ENCODE assay signal across 9 cellular contexts in genomic region chr19:869245-870177, GRCh38. TPM values are rescaled to one million over a fixed set of nuclear protein-coding genes. Genes with fewer than 3 reads are reported as not detected.
DNase-seq lines count a peak whose midpoint lies in the region; ATAC-seq and TF ChIP-seq lines count a peak whose summit lies in the region.
"Had no signal": no experiment of that assay in that cellular context is flagged by ENCODE, and none has a peak within 500 bp of the region (broad histone marks: within the 10 kb centered on the region; RNA-seq: fewer than 3 reads in every experiment).

No MANE protein-coding gene starts in this region.

- no peak for TF ChIP-seq CTCF in gastrocnemius medialis (IDR thresholded peaks at IDR 0.05 in 4 of 5, conservative IDR thresholded peaks at IDR 0.05 in 1 of 5)

- TF ChIP-seq POLR2A in gastrocnemius medialis (IDR thresholded peaks at IDR 0.05) (no peak), erythroblast (IDR thresholded peaks at IDR 0.05; ENCODE audit: low read length) (no peak)

- no peaks in the 10 kb centered on the region for H3K9me3 ChIP-seq in gastrocnemius medialis

- DNase-seq in G401 (ENCODE audit: low spot score) (peak; percentile 25), glomerular endothelial cell (ENCODE audit: extremely low read depth, low read depth, low spot score) (peak; percentile 42), gastrocnemius medialis (peak in 1 of 2 donors; percentile 64), occipital lobe (lab: John Stamatoyannopoulos, UW) (no peak), erythroblast (lab: John Stamatoyannopoulos, UW) (no peak)
- DNase-seq: NCI-H2107 had no signal

- intact Hi-C loops in gastrocnemius medialis (cut with DNase I; ENCODE audit: low total_unique reads) = no loop called here

- peak; percentile 74 for ATAC-seq in SK-N-SH treated with all-trans-retinoic acid at 6 μM for 48 hours
- peak; percentile 53 to 66 for ATAC-seq in gastrocnemius medialis
- no peak for ATAC-seq in GM19035 (IDR thresholded peaks at IDR 0.05; ENCODE audit: unreplicated experiment)
- ATAC-seq in HG03432 (IDR thresholded peaks at IDR 0.05; ENCODE audit: unreplicated experiment) = no peak

- no peaks in the 10 kb centered on the region for H3K4me1 ChIP-seq in gastrocnemius medialis

- H3K27ac ChIP-seq in gastrocnemius medialis = peak overlapping the region; percentile 36 to 52 (median 43)

- in situ Hi-C loops in G401 (cut with HindIII; ENCODE audit: low sequenced_read_pairs) = no loop called here
- in situ Hi-C loops in gastrocnemius medialis (cut with MboI; ENCODE audit: low sequenced_read_pairs in 4 of 4) = loop anchor here in 1 of 4 donors (25.0 kb wide), 1 partner anchor 118 kb away; the partner anchor contains the start of gene WDR18

- H3K27me3 ChIP-seq in gastrocnemius medialis = no peaks in the 10 kb centered on the region

- H3K36me3 ChIP-seq in gastrocnemius medialis = peaks cover 0 to 48% of the 10 kb centered on the region in 2 donors

- H3K4me3 ChIP-seq in gastrocnemius medialis = no peak overlapping the region

TF ChIP-seq in SK-N-SH treated with all-trans-retinoic acid at 6 μM for 48 hours, 23 proteins besides CTCF, POLR2A, EP300 and RAD21:
- TF ChIP-seq PATZ1 (CRISPR knock-in tag; IDR thresholded peaks at IDR 0.05; ENCODE audit: borderline replicate concordance) = 0 out of 2 replicates have a peak, but pooled peaks have one; percentile 37
- no peak for TF ChIP-seq ZFP3 (CRISPR knock-in tag; IDR thresholded peaks at IDR 0.05)
- no peak for TF ChIP-seq CSDC2 (CRISPR knock-in tag; IDR thresholded peaks at IDR 0.05)
- TF ChIP-seq ZFP30 (CRISPR knock-in tag; IDR thresholded peaks at IDR 0.05) = no peak
- no peak for TF ChIP-seq ZNF8 (CRISPR knock-in tag; IDR thresholded peaks at IDR 0.05)
- no peak for TF ChIP-seq TCF4 (CRISPR knock-in tag; IDR thresholded peaks at IDR 0.05; ENCODE audit: borderline replicate concordance)

RNA-seq across cellular contexts. Expression of gene CFD, which starts 10.0 kb away (rescaled TPM):
- 3.6 and 6.1 TPM in 2 replicates for total RNA-seq in G401 (2014; rRNA removed; shearing (Covaris generic))
- total RNA-seq in glomerular endothelial cell = 0.24 and 1.2 TPM in 2 replicates
- 100 to 1,000 TPM; 153 to 309 (median 210) TPM for total RNA-seq in gastrocnemius medialis
- total RNA-seq in occipital lobe = 2.8 TPM

RNA-seq across cellular contexts. Expression of gene ELANE, which starts 17.4 kb away (rescaled TPM):
- total RNA-seq in G401 (2014; rRNA removed; shearing (Covaris generic)) = not detected in 2 replicates
- not detected in 2 replicates for total RNA-seq in glomerular endothelial cell
- total RNA-seq in gastrocnemius medialis = under 1 TPM in 2 of 4 donors, not detected in 2; 0.46 to 0.84 TPM
- not detected for total RNA-seq in occipital lobe

RNA-seq across cellular contexts. Expression of gene MED16, which starts 23.5 kb away (rescaled TPM):
- total RNA-seq in G401 (2014; rRNA removed; shearing (Covaris generic)) = 51.0 and 58.7 TPM in 2 replicates
- total RNA-seq in glomerular endothelial cell = 48.2 and 57.1 TPM in 2 replicates
- total RNA-seq in gastrocnemius medialis = 10 to 100 TPM; 22.0 to 67.6 (median 54.6) TPM
- total RNA-seq in occipital lobe = 17.9 TPM

RNA-seq across cellular contexts. Expression of gene RNU6-9, which starts 23.8 kb away (rescaled TPM):
- not detected in 2 replicates for total RNA-seq in G401 (2014; rRNA removed; shearing (Covaris generic))
- total RNA-seq in glomerular endothelial cell = not detected in 2 replicates
- not detected for total RNA-seq in gastrocnemius medialis
- total RNA-seq in occipital lobe = not detected

RNA-seq across cellular contexts. Expression of gene PRTN3, which starts 28.7 kb away (rescaled TPM):
- total RNA-seq in G401 (2014; rRNA removed; shearing (Covaris generic)) = 2.3 TPM in 1 of 2 replicates, not detected in the other
- total RNA-seq in glomerular endothelial cell (not detected in 2 replicates), gastrocnemius medialis (under 1 TPM in 1 of 4 donors, not detected in 3; 0.51 TPM), occipital lobe (not detected)

Comparison
In these comparisons a context has a peak if more than half of its experiments do, and no peak if none do; other contexts are left out.
1. DNase-seq: peak in G401 (single experiment) and glomerular endothelial cell (single experiment); none in occipital lobe (single experiment) and erythroblast (0 of 2).
2. ATAC-seq: peak in SK-N-SH treated with all-trans-retinoic acid at 6 μM for 48 hours (single experiment) and gastrocnemius medialis (2 of 2); none in GM19035 (single experiment) and HG03432 (single experiment).
3. RNA of gene CFD, which starts 10.0 kb away (total RNA-seq): 153 to 309 TPM in gastrocnemius medialis; 3.6 to 6.1 TPM in G401, 2.8 TPM in occipital lobe (single experiment) and 0.24 to 1.2 TPM in glomerular endothelial cell; every median in the first group is over 10 times any median in the second.